8 cellular contexts compared by ENCODE assay signal in the genomic region with DNA sequence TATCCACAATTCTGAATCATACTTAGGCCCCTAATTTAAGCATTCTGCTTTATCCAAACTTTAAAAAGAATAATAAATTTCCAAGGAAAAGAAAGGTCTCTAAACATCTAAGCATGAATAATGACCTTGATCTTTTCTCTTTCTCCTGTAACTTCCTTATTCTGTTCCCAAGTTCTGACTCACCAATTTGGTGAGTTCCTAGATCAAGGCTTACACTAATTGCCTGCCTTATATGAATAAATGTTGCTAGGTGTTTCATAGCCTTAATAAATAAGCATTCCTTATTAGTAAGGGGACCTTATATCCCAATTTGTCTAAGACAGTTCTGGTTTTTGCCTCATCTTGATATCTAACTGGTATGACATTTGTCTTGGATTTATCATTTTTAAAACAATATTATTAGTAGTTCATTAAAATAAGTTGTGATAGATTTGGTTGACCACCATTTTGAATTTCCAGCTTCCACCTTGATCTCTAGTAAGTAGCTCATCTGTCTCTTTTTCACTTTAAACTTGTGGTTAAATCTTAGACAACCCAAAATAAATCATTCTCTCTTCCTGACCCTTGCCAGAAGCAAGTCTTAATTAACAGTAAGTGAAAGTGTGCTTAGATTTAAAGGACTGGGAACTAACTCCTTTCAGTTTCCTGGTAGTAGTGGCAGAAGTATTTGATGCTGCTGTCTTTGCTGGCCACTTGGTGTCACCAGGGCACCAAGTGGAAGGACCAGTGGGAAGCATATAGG.
DNase-seq lines count a peak whose midpoint lies in the region; ATAC-seq and TF ChIP-seq lines count a peak whose summit lies in the region.

No MANE protein-coding gene starts in this region.

- H3K27ac ChIP-seq in parathyroid adenoma = no peak overlapping the region

- H3K36me3 ChIP-seq in parathyroid adenoma (ENCODE audit: control insufficient read depth, insufficient read depth, low read length) = no peaks in the 10 kb centered on the region

- no peak overlapping the region for H2AFZ ChIP-seq in parathyroid adenoma

- no peak overlapping the region for H3K4me3 ChIP-seq in parathyroid adenoma (ENCODE audit: low read depth, low read length)

- ATAC-seq in GM18867 (IDR thresholded peaks at IDR 0.05; ENCODE audit: unreplicated experiment) = no peak

- H3K9ac ChIP-seq in parathyroid adenoma = no peak overlapping the region

- H3K27me3 ChIP-seq in parathyroid adenoma (ENCODE audit: control insufficient read depth, insufficient read depth, low read length) = no peaks in the 10 kb centered on the region

- TF ChIP-seq CTCF in GM13977 (IDR thresholded peaks at IDR 0.05; ENCODE audit: extremely low read depth, insufficient read depth, missing control alignments) = peak; percentile 56
- peak; percentile 19 for TF ChIP-seq CTCF in parathyroid adenoma (IDR thresholded peaks at IDR 0.05)

- no peak for TF ChIP-seq POLR2A in erythroblast (IDR thresholded peaks at IDR 0.05; ENCODE audit: low read length)

- no peaks in the 10 kb centered on the region for H3K4me1 ChIP-seq in parathyroid adenoma

- in situ Hi-C loops in GM13977 (cut with MboI; ENCODE audit: low pct_unique_long_range_greater_than_20kb, low sequenced_read_pairs, unreplicated experiment) = no loop called here

- DNase-seq in GM13977 (ENCODE audit: low spot score) (no peak), NCI-H69 (lab: John Stamatoyannopoulos, UW) (peak; percentile 1), erythroblast (lab: John Stamatoyannopoulos, UW) (peak; percentile 34 to 53), SHP77 treated with DMSO at 0.1 percent for 48 hours (lab: John Stamatoyannopoulos, UW) (no peak)
- DNase-seq in activated T-cell treated with anti-CD3 and anti-CD28 coated beads, Interleukin-2, amount 50 U/mL, for 1 hour = no peak
- DNase-seq in activated CD8-positive, alpha-beta memory T cell treated with anti-CD3 and anti-CD28 coated beads for 24 hours = no peak

- no peaks in the 10 kb centered on the region for H3K79me2 ChIP-seq in parathyroid adenoma

- no peak overlapping the region for H3K4me2 ChIP-seq in parathyroid adenoma (ENCODE audit: low read length)

- no peaks in the 10 kb centered on the region for H3K9me3 ChIP-seq in parathyroid adenoma (ENCODE audit: control insufficient read depth, low read length)

Comparison
In these comparisons a context has a peak if more than half of its experiments do, and no peak if none do; other contexts are left out.
1. DNase-seq: peak in NCI-H69 (single experiment) and erythroblast (2 of 2); none in GM13977 (single experiment), SHP77 treated with DMSO at 0.1 percent for 48 hours (single experiment), activated T-cell treated with anti-CD3 and anti-CD28 coated beads, Interleukin-2, amount 50 U/mL, for 1 hour (single experiment) and activated CD8-positive, alpha-beta memory T cell treated with anti-CD3 and anti-CD28 coated beads for 24 hours (single experiment).